Comparison of ENCODE assay signal across 1 cellular context in genomic region chr2:199718074-199718473, GRCh38.
TF ChIP-seq lines count a peak whose summit lies in the region.

No MANE protein-coding gene starts in this region.

TF ChIP-seq in HepG2, 621 proteins besides CTCF, POLR2A, EP300 and RAD21 (continued from another document and continues in another):
- TF ChIP-seq, protein P1, sequence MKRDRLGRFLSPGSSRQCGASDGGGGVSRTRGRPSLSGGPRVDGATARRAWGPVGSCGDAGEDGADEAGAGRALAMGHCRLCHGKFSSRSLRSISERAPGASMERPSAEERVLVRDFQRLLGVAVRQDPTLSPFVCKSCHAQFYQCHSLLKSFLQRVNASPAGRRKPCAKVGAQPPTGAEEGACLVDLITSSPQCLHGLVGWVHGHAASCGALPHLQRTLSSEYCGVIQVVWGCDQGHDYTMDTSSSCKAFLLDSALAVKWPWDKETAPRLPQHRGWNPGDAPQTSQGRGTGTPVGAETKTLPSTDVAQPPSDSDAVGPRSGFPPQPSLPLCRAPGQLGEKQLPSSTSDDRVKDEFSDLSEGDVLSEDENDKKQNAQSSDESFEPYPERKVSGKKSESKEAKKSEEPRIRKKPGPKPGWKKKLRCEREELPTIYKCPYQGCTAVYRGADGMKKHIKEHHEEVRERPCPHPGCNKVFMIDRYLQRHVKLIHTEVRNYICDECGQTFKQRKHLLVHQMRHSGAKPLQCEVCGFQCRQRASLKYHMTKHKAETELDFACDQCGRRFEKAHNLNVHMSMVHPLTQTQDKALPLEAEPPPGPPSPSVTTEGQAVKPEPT (CRISPR knock-in tag; IDR thresholded peaks at IDR 0.05; ENCODE audit: low read depth), result no peak
- TF ChIP-seq MNT (IDR thresholded peaks at IDR 0.05), result no peak
- TF ChIP-seq FOXK2 (IDR thresholded peaks at IDR 0.05), result peak; percentile 60; the same call in 1 of the 2 replicates
- TF ChIP-seq ATF1 (CRISPR knock-in tag; IDR thresholded peaks at IDR 0.05), result no peak
- TF ChIP-seq, protein P2, sequence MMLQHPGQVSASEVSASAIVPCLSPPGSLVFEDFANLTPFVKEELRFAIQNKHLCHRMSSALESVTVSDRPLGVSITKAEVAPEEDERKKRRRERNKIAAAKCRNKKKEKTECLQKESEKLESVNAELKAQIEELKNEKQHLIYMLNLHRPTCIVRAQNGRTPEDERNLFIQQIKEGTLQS (CRISPR knock-in tag; IDR thresholded peaks at IDR 0.05), result no peak
- TF ChIP-seq ZNF556 (CRISPR knock-in tag; IDR thresholded peaks at IDR 0.05; ENCODE audit: borderline replicate concordance), result 0 out of 2 replicates have a peak, but pooled peaks have one; percentile 26
- TF ChIP-seq ZNF235 (CRISPR knock-in tag; IDR thresholded peaks at IDR 0.05; ENCODE audit: borderline replicate concordance), result no peak
- no peak for TF ChIP-seq HINFP (CRISPR knock-in tag; IDR thresholded peaks at IDR 0.05; ENCODE audit: low read depth)
- no peak for TF ChIP-seq NR2F6 (IDR thresholded peaks at IDR 0.05)
- no peak for TF ChIP-seq NR2F6 (CRISPR knock-in tag; IDR thresholded peaks at IDR 0.05)
- no peak for TF ChIP-seq ZFX (CRISPR knock-in tag; IDR thresholded peaks at IDR 0.05; ENCODE audit: low read depth)
- TF ChIP-seq SPEN (CRISPR knock-in tag; IDR thresholded peaks at IDR 0.05; ENCODE audit: low read depth), result no peak
- TF ChIP-seq FOXA3 (CRISPR knock-in tag; IDR thresholded peaks at IDR 0.05), result peak; percentile 75
- TF ChIP-seq, protein P3, sequence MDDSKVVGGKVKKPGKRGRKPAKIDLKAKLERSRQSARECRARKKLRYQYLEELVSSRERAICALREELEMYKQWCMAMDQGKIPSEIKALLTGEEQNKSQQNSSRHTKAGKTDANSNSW (CRISPR knock-in tag; IDR thresholded peaks at IDR 0.05; ENCODE audit: borderline replicate concordance), result no peak
- peak; percentile 43; the same call in 1 of the 2 replicates for TF ChIP-seq PHF21A (CRISPR knock-in tag; IDR thresholded peaks at IDR 0.05)
- no peak for TF ChIP-seq PLRG1 (conservative IDR thresholded peaks at IDR 0.05)
- peak; percentile 55; the same call in 1 of the 2 replicates for TF ChIP-seq GATAD2A (CRISPR knock-in tag; IDR thresholded peaks at IDR 0.05)
- no peak for TF ChIP-seq RNF2 (conservative IDR thresholded peaks at IDR 0.05; ENCODE audit: low read depth)
- no peak for TF ChIP-seq TSC22D2 (CRISPR knock-in tag; IDR thresholded peaks at IDR 0.05; ENCODE audit: borderline replicate concordance)
- no peak for TF ChIP-seq DMTF1 (CRISPR knock-in tag; IDR thresholded peaks at IDR 0.05)
- no peak for TF ChIP-seq SYNCRIP (IDR thresholded peaks at IDR 0.05; ENCODE audit: insufficient read depth, low read depth, low read length)
- TF ChIP-seq CEBPG (CRISPR knock-in tag; IDR thresholded peaks at IDR 0.05), result no peak; the same call in 1 of the 2 replicates
- TF ChIP-seq, protein P4, sequence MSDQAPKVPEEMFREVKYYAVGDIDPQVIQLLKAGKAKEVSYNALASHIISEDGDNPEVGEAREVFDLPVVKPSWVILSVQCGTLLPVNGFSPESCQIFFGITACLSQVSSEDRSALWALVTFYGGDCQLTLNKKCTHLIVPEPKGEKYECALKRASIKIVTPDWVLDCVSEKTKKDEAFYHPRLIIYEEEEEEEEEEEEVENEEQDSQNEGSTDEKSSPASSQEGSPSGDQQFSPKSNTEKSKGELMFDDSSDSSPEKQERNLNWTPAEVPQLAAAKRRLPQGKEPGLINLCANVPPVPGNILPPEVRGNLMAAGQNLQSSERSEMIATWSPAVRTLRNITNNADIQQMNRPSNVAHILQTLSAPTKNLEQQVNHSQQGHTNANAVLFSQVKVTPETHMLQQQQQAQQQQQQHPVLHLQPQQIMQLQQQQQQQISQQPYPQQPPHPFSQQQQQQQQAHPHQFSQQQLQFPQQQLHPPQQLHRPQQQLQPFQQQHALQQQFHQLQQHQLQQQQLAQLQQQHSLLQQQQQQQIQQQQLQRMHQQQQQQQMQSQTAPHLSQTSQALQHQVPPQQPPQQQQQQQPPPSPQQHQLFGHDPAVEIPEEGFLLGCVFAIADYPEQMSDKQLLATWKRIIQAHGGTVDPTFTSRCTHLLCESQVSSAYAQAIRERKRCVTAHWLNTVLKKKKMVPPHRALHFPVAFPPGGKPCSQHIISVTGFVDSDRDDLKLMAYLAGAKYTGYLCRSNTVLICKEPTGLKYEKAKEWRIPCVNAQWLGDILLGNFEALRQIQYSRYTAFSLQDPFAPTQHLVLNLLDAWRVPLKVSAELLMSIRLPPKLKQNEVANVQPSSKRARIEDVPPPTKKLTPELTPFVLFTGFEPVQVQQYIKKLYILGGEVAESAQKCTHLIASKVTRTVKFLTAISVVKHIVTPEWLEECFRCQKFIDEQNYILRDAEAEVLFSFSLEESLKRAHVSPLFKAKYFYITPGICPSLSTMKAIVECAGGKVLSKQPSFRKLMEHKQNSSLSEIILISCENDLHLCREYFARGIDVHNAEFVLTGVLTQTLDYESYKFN (CRISPR knock-in tag; conservative IDR thresholded peaks at IDR 0.05), result peak; percentile 83
- peak; percentile 78; the same call in 1 of the 2 replicates for TF ChIP-seq LCORL (IDR thresholded peaks at IDR 0.05)
- peak; percentile 78; the same call in 1 of the 2 replicates for TF ChIP-seq LCORL (CRISPR knock-in tag; IDR thresholded peaks at IDR 0.05)
- TF ChIP-seq, protein P5, sequence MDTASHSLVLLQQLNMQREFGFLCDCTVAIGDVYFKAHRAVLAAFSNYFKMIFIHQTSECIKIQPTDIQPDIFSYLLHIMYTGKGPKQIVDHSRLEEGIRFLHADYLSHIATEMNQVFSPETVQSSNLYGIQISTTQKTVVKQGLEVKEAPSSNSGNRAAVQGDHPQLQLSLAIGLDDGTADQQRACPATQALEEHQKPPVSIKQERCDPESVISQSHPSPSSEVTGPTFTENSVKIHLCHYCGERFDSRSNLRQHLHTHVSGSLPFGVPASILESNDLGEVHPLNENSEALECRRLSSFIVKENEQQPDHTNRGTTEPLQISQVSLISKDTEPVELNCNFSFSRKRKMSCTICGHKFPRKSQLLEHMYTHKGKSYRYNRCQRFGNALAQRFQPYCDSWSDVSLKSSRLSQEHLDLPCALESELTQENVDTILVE (CRISPR knock-in tag; IDR thresholded peaks at IDR 0.05), result no peak
- TF ChIP-seq PITX1 (CRISPR knock-in tag; IDR thresholded peaks at IDR 0.05), result no peak
- no peak for TF ChIP-seq IKZF4 (CRISPR knock-in tag; IDR thresholded peaks at IDR 0.05; ENCODE audit: borderline replicate concordance, low read depth, not compliant biosample characterization)
- TF ChIP-seq ZNF205 (CRISPR knock-in tag; IDR thresholded peaks at IDR 0.05), result no peak
- no peak for TF ChIP-seq ETV5 (CRISPR knock-in tag; IDR thresholded peaks at IDR 0.05; ENCODE audit: borderline replicate concordance)
- TF ChIP-seq, protein P6, sequence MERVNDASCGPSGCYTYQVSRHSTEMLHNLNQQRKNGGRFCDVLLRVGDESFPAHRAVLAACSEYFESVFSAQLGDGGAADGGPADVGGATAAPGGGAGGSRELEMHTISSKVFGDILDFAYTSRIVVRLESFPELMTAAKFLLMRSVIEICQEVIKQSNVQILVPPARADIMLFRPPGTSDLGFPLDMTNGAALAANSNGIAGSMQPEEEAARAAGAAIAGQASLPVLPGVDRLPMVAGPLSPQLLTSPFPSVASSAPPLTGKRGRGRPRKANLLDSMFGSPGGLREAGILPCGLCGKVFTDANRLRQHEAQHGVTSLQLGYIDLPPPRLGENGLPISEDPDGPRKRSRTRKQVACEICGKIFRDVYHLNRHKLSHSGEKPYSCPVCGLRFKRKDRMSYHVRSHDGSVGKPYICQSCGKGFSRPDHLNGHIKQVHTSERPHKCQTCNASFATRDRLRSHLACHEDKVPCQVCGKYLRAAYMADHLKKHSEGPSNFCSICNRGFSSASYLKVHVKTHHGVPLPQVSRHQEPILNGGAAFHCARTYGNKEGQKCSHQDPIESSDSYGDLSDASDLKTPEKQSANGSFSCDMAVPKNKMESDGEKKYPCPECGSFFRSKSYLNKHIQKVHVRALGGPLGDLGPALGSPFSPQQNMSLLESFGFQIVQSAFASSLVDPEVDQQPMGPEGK (CRISPR knock-in tag; IDR thresholded peaks at IDR 0.05), result peak; percentile 69
- TF ChIP-seq ZNF326 (CRISPR knock-in tag; IDR thresholded peaks at IDR 0.05; ENCODE audit: borderline replicate concordance), result no peak
- TF ChIP-seq ONECUT2 (CRISPR knock-in tag; IDR thresholded peaks at IDR 0.05), result no peak
- no peak for TF ChIP-seq ATF2 (CRISPR knock-in tag; IDR thresholded peaks at IDR 0.05)
- TF ChIP-seq ZSCAN21 (CRISPR knock-in tag; IDR thresholded peaks at IDR 0.05; ENCODE audit: borderline replicate concordance), result no peak
- TF ChIP-seq, protein P7, sequence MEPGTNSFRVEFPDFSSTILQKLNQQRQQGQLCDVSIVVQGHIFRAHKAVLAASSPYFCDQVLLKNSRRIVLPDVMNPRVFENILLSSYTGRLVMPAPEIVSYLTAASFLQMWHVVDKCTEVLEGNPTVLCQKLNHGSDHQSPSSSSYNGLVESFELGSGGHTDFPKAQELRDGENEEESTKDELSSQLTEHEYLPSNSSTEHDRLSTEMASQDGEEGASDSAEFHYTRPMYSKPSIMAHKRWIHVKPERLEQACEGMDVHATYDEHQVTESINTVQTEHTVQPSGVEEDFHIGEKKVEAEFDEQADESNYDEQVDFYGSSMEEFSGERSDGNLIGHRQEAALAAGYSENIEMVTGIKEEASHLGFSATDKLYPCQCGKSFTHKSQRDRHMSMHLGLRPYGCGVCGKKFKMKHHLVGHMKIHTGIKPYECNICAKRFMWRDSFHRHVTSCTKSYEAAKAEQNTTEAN (CRISPR knock-in tag; conservative IDR thresholded peaks at IDR 0.05), result no peak
- no peak for TF ChIP-seq ZKSCAN8 (CRISPR knock-in tag; IDR thresholded peaks at IDR 0.05; ENCODE audit: borderline replicate concordance)
- TF ChIP-seq, protein P8, sequence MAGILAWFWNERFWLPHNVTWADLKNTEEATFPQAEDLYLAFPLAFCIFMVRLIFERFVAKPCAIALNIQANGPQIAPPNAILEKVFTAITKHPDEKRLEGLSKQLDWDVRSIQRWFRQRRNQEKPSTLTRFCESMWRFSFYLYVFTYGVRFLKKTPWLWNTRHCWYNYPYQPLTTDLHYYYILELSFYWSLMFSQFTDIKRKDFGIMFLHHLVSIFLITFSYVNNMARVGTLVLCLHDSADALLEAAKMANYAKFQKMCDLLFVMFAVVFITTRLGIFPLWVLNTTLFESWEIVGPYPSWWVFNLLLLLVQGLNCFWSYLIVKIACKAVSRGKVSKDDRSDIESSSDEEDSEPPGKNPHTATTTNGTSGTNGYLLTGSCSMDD (CRISPR knock-in tag; IDR thresholded peaks at IDR 0.05), result no peak
